Comparison of ENCODE assay signal across 19 cellular contexts in genomic region chr16:14668556-14669223, GRCh38. TPM values are rescaled to one million over a fixed set of nuclear protein-coding genes. Genes with fewer than 3 reads are reported as not detected.
"Had no signal": no experiment of that assay in that cellular context is flagged by ENCODE, and none has a peak within 500 bp of the region (broad histone marks: within the 10 kb centered on the region; RNA-seq: fewer than 3 reads in every experiment).

No MANE protein-coding gene starts in this region.

- H3K4me3 ChIP-seq: coronary artery, gastroesophageal sphincter, heart left ventricle, left ventricle myocardium inferior, ovary had no signal

- H3K9me3 ChIP-seq: gastroesophageal sphincter, heart left ventricle, left ventricle myocardium inferior, ovary had no signal

- H3K27me3 ChIP-seq: gastroesophageal sphincter, heart left ventricle, ovary had no signal

- H3K27ac ChIP-seq: coronary artery, gastroesophageal sphincter, heart left ventricle, left ventricle myocardium inferior, ovary, WERI-Rb-1 had no signal

- DNase-seq: activated CD4-positive, alpha-beta T cell treated with anti-CD3 and anti-CD28 coated beads, Interleukin-2, amount 50 U/mL, for 48 hours; activated naive CD4-positive, alpha-beta T cell treated with Interleukin-2 at 50 U/mL for 16 hours; activated T-cell treated with anti-CD3 and anti-CD28 coated beads for 4 hours; central memory CD4-positive, alpha-beta T cell; effector CD4-positive, alpha-beta T cell; heart left ventricle; left ventricle myocardium inferior; naive thymus-derived CD8-positive, alpha-beta T cell; ovary; stimulated activated CD4-positive, alpha-beta T cell treated with anti-CD3 and anti-CD28 coated beads, Interleukin-4, amount 100 ng/mL, for 24 hours; T-helper 2 cell; WERI-Rb-1 had no signal

- H3K36me3 ChIP-seq: ovary had no signal

- H3K4me1 ChIP-seq: gastroesophageal sphincter, left ventricle myocardium inferior had no signal

- ATAC-seq: gastroesophageal sphincter; naive thymus-derived CD8-positive, alpha-beta T cell; sciatic nerve; stimulated activated effector memory CD8-positive, alpha-beta T cell treated with anti-CD3 and anti-CD28 coated beads, Interleukin-12 subunit alpha, Interleukin-12 subunit beta, amount 100 ng/mL, for 72 hours had no signal

RNA-seq across cellular contexts. Expression of gene PLA2G10, which starts 25.4 kb away (rescaled TPM):
- total RNA-seq: esophagus mucosa; gastroesophageal sphincter; heart left ventricle; kidney epithelial cell; left ventricle myocardium inferior; mononuclear cell; naive thymus-derived CD8-positive, alpha-beta T cell; sciatic nerve had no signal
- polyA plus RNA-seq: heart left ventricle; naive thymus-derived CD8-positive, alpha-beta T cell; ovary had no signal

RNA-seq across cellular contexts. Expression of gene NPIPA3, which starts 34.5 kb away (rescaled TPM):
- total RNA-seq: mononuclear cell had no signal
